ENCODE assay signal across 8 cellular contexts in genomic region chr13:80340643-80341097, GRCh38. TPM values are rescaled to one million over a fixed set of nuclear protein-coding genes. Genes with fewer than 3 reads are reported as not detected.
DNase-seq lines count a peak whose midpoint lies in the region; ATAC-seq, FAIRE-seq and TF ChIP-seq lines count a peak whose summit lies in the region.

No MANE protein-coding gene starts in this region.

- TF ChIP-seq POLR2A in body of pancreas (IDR thresholded peaks at IDR 0.05) (no peak), H54 (IDR thresholded peaks at IDR 0.05; ENCODE audit: low read depth, low read length) (no peak)

- H3K36me3 ChIP-seq in H7 (replicated peaks; ENCODE audit: control insufficient read depth, insufficient read depth, low read length): peaks cover 14% of the 10 kb centered on the region
- H3K36me3 ChIP-seq in body of pancreas (replicated peaks in 1 of 2; ENCODE audit: insufficient read depth in 1 of 2, low read depth in 2 of 2): no peaks in the 10 kb centered on the region
- H3K36me3 ChIP-seq in lung (ENCODE audit: control insufficient read depth in 2 of 2, insufficient read depth in 2 of 2, low read length in 2 of 2): peaks cover 0 to 9% of the 10 kb centered on the region in 2 donors
- H3K36me3 ChIP-seq in tibial artery: peaks cover 8 to 14% (median 11%) of the 10 kb centered on the region in 3 donors

- ATAC-seq in body of pancreas: no peak
- no peak for ATAC-seq in lung (ENCODE audit: insufficient read depth, low FRiP score)

- DNase-seq in NCI-H2171 treated with DMSO at 0.1 percent for 48 hours (lab: John Stamatoyannopoulos, UW): peak; percentile 8
- DNase-seq in NCI-H2171 (lab: John Stamatoyannopoulos, UW): no peak
- DNase-seq in H7: no peak
- peak; percentile 81 for DNase-seq in NCI-H1092 (lab: John Stamatoyannopoulos, UW)
- DNase-seq in body of pancreas: peak in 1 of 4 donors; percentile 50
- DNase-seq in lung (ENCODE audit: low spot score): peak; percentile 59
- DNase-seq in tibial artery: peak; percentile 28 to 70
- DNase-seq in H54 (ENCODE audit: insufficient read length, low spot score): no peak

- peaks cover 27% of the 10 kb centered on the region for H3K4me1 ChIP-seq in body of pancreas
- H3K4me1 ChIP-seq in lung (ENCODE audit: control insufficient read depth in 2 of 2, insufficient read depth in 2 of 2, low read length in 2 of 2): peaks cover 0 to 10% of the 10 kb centered on the region in 2 donors
- H3K4me1 ChIP-seq in tibial artery: peaks cover 0 to 38% (median 11%) of the 10 kb centered on the region in 4 donors

- FAIRE-seq in H54 (lab: Jason Lieb, UNC): no peak

- no peak for TF ChIP-seq CTCF in body of pancreas (IDR thresholded peaks at IDR 0.05)
- no peak for TF ChIP-seq CTCF in lung (IDR thresholded peaks at IDR 0.05; ENCODE audit: control extremely low read depth, extremely low read depth)
- TF ChIP-seq CTCF in tibial artery (IDR thresholded peaks at IDR 0.05): no peak

- H3K27me3 ChIP-seq in H7 (ENCODE audit: control insufficient read depth, insufficient read depth, low read length) (no peaks in the 10 kb centered on the region; the same call in 1 of the 2 replicates), body of pancreas (no peaks in the 10 kb centered on the region), lung (ENCODE audit: control insufficient read depth, insufficient read depth) (no peaks in the 10 kb centered on the region), tibial artery (no peaks in the 10 kb centered on the region)

- H3K27ac ChIP-seq in body of pancreas (peak overlapping the region; percentile 94 to 99 (median 98)), lung (ENCODE audit: low read depth in 1 of 2, low read length in 1 of 2) (peak overlapping the region; percentile 95 to 98), tibial artery (peak overlapping the region; percentile 89 to 93)

- H3K4me3 ChIP-seq in H7 (ENCODE audit: insufficient read depth, low read depth, low read length): peak overlapping the region; percentile 100
- peak overlapping the region; percentile 75 to 82 for H3K4me3 ChIP-seq in body of pancreas
- peak overlapping the region; percentile 97 for H3K4me3 ChIP-seq in lung
- H3K4me3 ChIP-seq in tibial artery: peak overlapping the region; percentile 77 to 80

- intact Hi-C loops in body of pancreas (cut with DNase I) (no loop called here), tibial artery (cut with DNase I; ENCODE audit: low total_unique reads) (loop anchor here (10.0 kb wide), 1 partner anchor 666 kb away; no protein-coding TSS in a partner anchor)

- WGBS in body of pancreas, 2 donors: 0 to 1% methylated on average over 24 to 44 of the region's 44 CpGs
- WGBS in lung, 2 donors: 0% methylated on average over 40 to 44 of the region's 44 CpGs

- no peaks in the 10 kb centered on the region for H3K9me3 ChIP-seq in body of pancreas
- H3K9me3 ChIP-seq in lung (ENCODE audit: control insufficient read depth in 2 of 2, insufficient read depth in 1 of 2, low read length in 1 of 2): no peaks in the 10 kb centered on the region
- no peaks in the 10 kb centered on the region for H3K9me3 ChIP-seq in tibial artery

RNA-seq across cellular contexts. Expression of gene SPRY2, which starts 0.3 kb away (rescaled TPM):
- total RNA-seq in H7 (2014; rRNA removed; shearing (Covaris generic)): 58.5 and 60.6 TPM in 2 replicates
- total RNA-seq in body of pancreas (10 to 100 TPM; 26.5 to 33.3 TPM), lung (10 to 100 TPM; 30.0 to 49.8 TPM)
- polyA plus RNA-seq in lung: 10 to 100 TPM; 27.1 to 30.1 TPM

Comparison
In these comparisons a context has a peak if more than half of its experiments do, and no peak if none do; other contexts are left out.
1. DNase-seq: peak in NCI-H2171 treated with DMSO at 0.1 percent for 48 hours (single experiment), NCI-H1092 (single experiment), lung (single experiment) and tibial artery (2 of 2); none in NCI-H2171 (single experiment), H7 (single experiment) and H54 (single experiment).
2. Peak in every context shown above with its lines, with median percentiles within 50 percentile points of each other: H3K4me3 ChIP-seq and H3K27ac ChIP-seq.